ENCODE assay signal across 8 cellular contexts in genomic region chr13:39616087-39616694, GRCh38. TPM values are rescaled to one million over a fixed set of nuclear protein-coding genes. Genes with fewer than 3 reads are reported as not detected.
A peak's percentile ranks its signal among the peaks of the same experiment; 100 is the strongest.
DNase-seq lines count a peak whose midpoint lies in the region; ATAC-seq and TF ChIP-seq lines count a peak whose summit lies in the region.

No MANE protein-coding gene starts in this region.

- peak; percentile 10 for DNase-seq in activated naive CD4-positive, alpha-beta T cell treated with Interleukin-2 at 50 U/mL for 16 hours
- no peak for DNase-seq in activated naive CD4-positive, alpha-beta T cell (lab: John Stamatoyannopoulos, UW)
- DNase-seq in NCI-H2227 (lab: John Stamatoyannopoulos, UW; ENCODE audit: unreplicated experiment): peak; percentile 69
- no peak for DNase-seq in esophagus squamous epithelium (lab: John Stamatoyannopoulos, UW)
- peak; percentile 40 for DNase-seq in naive B cell
- DNase-seq in uterus: peak; percentile 20 to 59

- no peak overlapping the region for H3K27ac ChIP-seq in esophagus squamous epithelium
- H3K27ac ChIP-seq in uterus: no peak overlapping the region

- peak; percentile 78 for ATAC-seq in HG02885 (IDR thresholded peaks at IDR 0.05; ENCODE audit: poor library complexity, unreplicated experiment)
- ATAC-seq in naive B cell (ENCODE audit: low read depth in 2 of 2): peak; percentile 61 to 76

- H3K27me3 ChIP-seq in esophagus squamous epithelium: no peaks in the 10 kb centered on the region
- no peaks in the 10 kb centered on the region for H3K27me3 ChIP-seq in uterus

- intact Hi-C loops in esophagus squamous epithelium (cut with DNase I): loop anchor here (10.0 kb wide), 1 partner anchor 351 kb away; no protein-coding TSS in a partner anchor
- intact Hi-C loops in uterus (cut with DNase I; ENCODE audit: low total_unique reads): loop anchor here (10.0 kb wide), 1 partner anchor 471 kb away; no protein-coding TSS in a partner anchor

- WGBS in esophagus squamous epithelium, 2 donors: 16 to 17% methylated on average over 10 of the region's 10 CpGs

- no peaks in the 10 kb centered on the region for H3K9me3 Mint-ChIP-seq in naive B cell

- H3K4me1 ChIP-seq in esophagus squamous epithelium (peaks cover 0 to 5% (median 0%) of the 10 kb centered on the region in 3 donors), uterus (no peaks in the 10 kb centered on the region)

- H3K9me3 ChIP-seq in esophagus squamous epithelium: no peaks in the 10 kb centered on the region
- H3K9me3 ChIP-seq in uterus: no peaks in the 10 kb centered on the region

- H3K27ac Mint-ChIP-seq in naive B cell: no peak overlapping the region

- H3K36me3 ChIP-seq in esophagus squamous epithelium: no peaks in the 10 kb centered on the region
- no peaks in the 10 kb centered on the region for H3K36me3 ChIP-seq in uterus

- H3K4me3 Mint-ChIP-seq in naive B cell: no peak overlapping the region

- TF ChIP-seq CTCF in WI38 (IDR thresholded peaks at IDR 0.05; ENCODE audit: low read depth, low read length) (peak; percentile 92), esophagus squamous epithelium (IDR thresholded peaks at IDR 0.05) (peak; percentile 51 to 81 (median 70)), uterus (IDR thresholded peaks at IDR 0.05) (peak; percentile 84 to 91 (median 90))

- H3K4me3 ChIP-seq in WI38 (ENCODE audit: low read depth, low read length) (no peak overlapping the region), esophagus squamous epithelium (no peak overlapping the region), uterus (no peak overlapping the region)

- H3K36me3 Mint-ChIP-seq in naive B cell: no peaks in the 10 kb centered on the region

- H3K4me1 Mint-ChIP-seq in naive B cell: no peaks in the 10 kb centered on the region

- TF ChIP-seq POLR2A in esophagus squamous epithelium (IDR thresholded peaks at IDR 0.05) (no peak), uterus (IDR thresholded peaks at IDR 0.05) (no peak)

- peaks cover 0 to 13% (median 12%) of the 10 kb centered on the region in 3 donors for H3K27me3 Mint-ChIP-seq in naive B cell

RNA-seq across cellular contexts. Expression of gene LHFPL6, which starts 13.2 kb away (rescaled TPM):
- total RNA-seq in esophagus squamous epithelium: 10 to 100 TPM in 2 of 4 donors, 1 to 10 TPM in 2; 3.7 to 40.4 (median 8.0) TPM
- polyA plus RNA-seq in naive B cell (ENCODE audit: low read depth in 6 of 6): under 1 TPM in 4 of 6 donors, not detected in 2; 0.12 to 0.25 (median 0.16) TPM
- total RNA-seq in uterus: 100 to 1,000 TPM in 1 of 4 donors, 10 to 100 TPM in 3; 37.9 to 105 (median 86.8) TPM

RNA-seq across cellular contexts. Expression of gene COG6, which starts 39.3 kb away (rescaled TPM):
- total RNA-seq in esophagus squamous epithelium: 10 to 100 TPM; 10.5 to 18.9 (median 14.9) TPM
- 10 to 100 TPM; 14.9 to 20.3 (median 15.8) TPM for polyA plus RNA-seq in naive B cell (ENCODE audit: low read depth in 6 of 6)
- total RNA-seq in uterus: 10 to 100 TPM; 17.1 to 83.2 (median 52.2) TPM

Comparison
In these comparisons a context has a peak if more than half of its experiments do, and no peak if none do; other contexts are left out.
1. DNase-seq: peak in activated naive CD4-positive, alpha-beta T cell treated with Interleukin-2 at 50 U/mL for 16 hours (single experiment), NCI-H2227 (single experiment), naive B cell (single experiment) and uterus (2 of 2); none in activated naive CD4-positive, alpha-beta T cell (0 of 4) and esophagus squamous epithelium (single experiment).
2. Peak in every context shown above with its lines, with median percentiles within 50 percentile points of each other: CTCF ChIP-seq.